Comparison of ENCODE assay signal across 18 cellular contexts in the genomic region with DNA sequence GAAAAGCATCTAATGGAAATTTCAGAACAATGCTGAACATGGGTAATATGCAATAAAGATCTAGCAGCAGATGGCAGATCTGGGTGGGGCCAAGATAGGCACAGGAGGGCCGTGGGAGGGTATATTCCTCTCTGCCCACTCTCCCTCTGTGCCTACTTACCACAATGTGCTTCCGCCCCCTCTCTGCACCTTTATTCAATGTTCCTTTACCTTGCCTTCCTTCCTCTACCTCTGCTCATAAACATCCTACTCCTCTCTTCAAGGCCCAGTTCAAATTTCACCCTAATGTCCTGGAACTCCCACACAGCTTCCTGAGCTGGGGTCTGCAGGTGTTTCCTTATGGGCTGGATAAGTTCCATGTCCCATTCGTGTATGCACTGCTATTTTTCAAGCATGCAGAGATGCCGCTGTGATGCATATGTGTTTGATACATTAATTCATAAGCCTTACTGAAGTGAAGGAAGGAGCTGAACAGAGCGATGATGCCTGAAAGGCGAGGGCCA.
DNase-seq lines count a peak whose midpoint lies in the region; FAIRE-seq and TF ChIP-seq lines count a peak whose summit lies in the region.
"Had no signal": no experiment of that assay in that cellular context is flagged by ENCODE, and none has a peak within 500 bp of the region (broad histone marks: within the 10 kb centered on the region; RNA-seq: fewer than 3 reads in every experiment).

No MANE protein-coding gene starts in this region.

- H4K12ac ChIP-seq in trophoblast cell (ENCODE audit: low read depth, low read length) = no peak overlapping the region

- H3K18ac ChIP-seq in trophoblast cell (ENCODE audit: low read length) = no peak overlapping the region

- TF ChIP-seq POLR2A in endothelial cell of umbilical vein (IDR thresholded peaks at IDR 0.05; ENCODE audit: low read depth, low read length) = no peak

- POLR2A ChIA-PET in CD8-positive, alpha-beta memory T cell (lab: Charles Lee) = no interaction called here
- POLR2A ChIA-PET in endothelial cell of umbilical vein (lab: Charles Lee) = no interaction called here

- TF ChIP-seq CTCF in endothelial cell of umbilical vein (IDR thresholded peaks at IDR 0.05; ENCODE audit: extremely low read depth in 1 of 2, insufficient read depth in 1 of 2, low read depth in 1 of 2, low read length in 2 of 2) (no peak), chondrocyte (IDR thresholded peaks at IDR 0.05) (no peak)

- H3K9ac ChIP-seq in endothelial cell of umbilical vein (replicated peaks; ENCODE audit: extremely low read depth, insufficient read depth, low read length) (no peak overlapping the region), trophoblast cell (ENCODE audit: low read length) (no peak overlapping the region)

- no peaks in the 10 kb centered on the region for H3K27me3 ChIP-seq in CD8-positive, alpha-beta memory T cell (ENCODE audit: insufficient read depth, low read length, poor library complexity, severe bottlenecking)
- H3K27me3 ChIP-seq in endothelial cell of umbilical vein (ENCODE audit: control insufficient read depth in 2 of 2, insufficient read depth in 2 of 2, low read length in 2 of 2) = no peaks in the 10 kb centered on the region
- H3K27me3 ChIP-seq in trophoblast cell (ENCODE audit: insufficient read depth, low read length) = no peaks in the 10 kb centered on the region

- H3K79me2 ChIP-seq in endothelial cell of umbilical vein (ENCODE audit: control insufficient read depth, insufficient read depth, low read length) (no peaks in the 10 kb centered on the region), trophoblast cell (ENCODE audit: control insufficient read depth, insufficient read depth, low read length, poor library complexity) (no peaks in the 10 kb centered on the region)

- intact Hi-C loops in endothelial cell of umbilical vein (cut with micrococcal nuclease) = no loop called here

- H3K27ac ChIP-seq in CD8-positive, alpha-beta memory T cell (ENCODE audit: low read depth, low read length) = no peak overlapping the region
- H3K27ac ChIP-seq in endothelial cell of umbilical vein (ENCODE audit: insufficient read depth, low read depth, low read length) (no peak overlapping the region), trophoblast cell (ENCODE audit: low read depth, low read length) (no peak overlapping the region)

- no TSS peak for BruUV-seq in endothelial cell of umbilical vein (replicated peaks; lab: Mats Ljungman, UMichigan)

- no peak overlapping the region for H3K4me3 ChIP-seq in CD8-positive, alpha-beta memory T cell (ENCODE audit: low read length)
- H3K4me3 ChIP-seq in endothelial cell of umbilical vein (replicated peaks in 1 of 3; ENCODE audit: insufficient read depth in 1 of 3, low read depth in 1 of 3, low read length in 3 of 3) (no peak overlapping the region), trophoblast cell (ENCODE audit: low read depth, low read length) (no peak overlapping the region)
- H3K4me3 ChIP-seq: GM12878 had no signal

- no peak overlapping the region for H3K4ac ChIP-seq in trophoblast cell (ENCODE audit: low read depth, low read length)

- no peak overlapping the region for H4K8ac ChIP-seq in trophoblast cell (ENCODE audit: low read depth, low read length)

- H4K91ac ChIP-seq in trophoblast cell (ENCODE audit: low read depth, low read length) = no peak overlapping the region

- H3K4me1 Mint-ChIP-seq in CD8-positive, alpha-beta memory T cell = peaks cover 0 to 7% (median 2%) of the 10 kb centered on the region in 3 donors
- peaks cover 3% of the 10 kb centered on the region for H3K4me1 Mint-ChIP-seq in chondrocyte (ENCODE audit: low read depth)

- no peak overlapping the region for H2BK5ac ChIP-seq in trophoblast cell (ENCODE audit: low read depth, low read length, poor library complexity)

- H2BK120ac ChIP-seq in trophoblast cell (ENCODE audit: insufficient read depth, low read length, poor library complexity) = no peak overlapping the region

- peaks cover 0 to 3% (median 0%) of the 10 kb centered on the region in 5 donors for H3K9me3 Mint-ChIP-seq in CD8-positive, alpha-beta memory T cell
- H3K9me3 Mint-ChIP-seq in chondrocyte (ENCODE audit: low read depth) = peaks cover 3% of the 10 kb centered on the region
- H3K9me3 Mint-ChIP-seq: CD8-positive, alpha-beta T cell had no signal

- H2AFZ ChIP-seq in endothelial cell of umbilical vein (ENCODE audit: low read depth, low read length) (no peak overlapping the region), trophoblast cell (ENCODE audit: insufficient read depth, low read length, poor library complexity) (no peak overlapping the region)

- CTCF ChIA-PET in CD8-positive, alpha-beta memory T cell (lab: Charles Lee) = interaction anchor here (2.0 kb wide), 1 partner anchor 15 kb away, joined by 10 read pairs; no protein-coding TSS in a partner anchor
- CTCF ChIA-PET in endothelial cell of umbilical vein (lab: Charles Lee) = no interaction called here

- peak; percentile 35 for DNase-seq in Ammon's horn (ENCODE audit: low spot score)
- DNase-seq in CD8-positive, alpha-beta memory T cell = no peak
- peak; percentile 37 for DNase-seq in endothelial cell of umbilical vein (ENCODE audit: low read depth, low spot score)
- no peak for DNase-seq in trophoblast cell
- no peak for DNase-seq in hypothalamus (lab: John Stamatoyannopoulos, UW)
- no peak for DNase-seq in chondrocyte (ENCODE audit: low spot score)
- no peak for DNase-seq in DMS53 treated with DMSO at 0.1 percent for 48 hours (lab: John Stamatoyannopoulos, UW; ENCODE audit: unreplicated experiment)
- DNase-seq: ACHN; Caco-2; CD8-positive, alpha-beta T cell; DMS79; HCEC 1CT had no signal

- no peaks in the 10 kb centered on the region for H3K27me3 Mint-ChIP-seq in CD8-positive, alpha-beta memory T cell
- H3K27me3 Mint-ChIP-seq in chondrocyte (ENCODE audit: low read depth) = no peaks in the 10 kb centered on the region
- H3K27me3 Mint-ChIP-seq: B cell had no signal

- no peaks in the 10 kb centered on the region for H3K9me1 ChIP-seq in endothelial cell of umbilical vein (replicated peaks; ENCODE audit: control insufficient read depth, extremely low read depth, insufficient read depth, low read length)

- dilution Hi-C loops in endothelial cell of umbilical vein (cut with MboI; ENCODE audit: extremely low pct_ligation_motif_present, low sequenced_read_pairs) = no loop called here

- no peaks in the 10 kb centered on the region for H4K20me1 ChIP-seq in endothelial cell of umbilical vein (replicated peaks; ENCODE audit: control insufficient read depth, extremely low read depth, insufficient read depth, low read length)

- no peak overlapping the region for H3K4me3 Mint-ChIP-seq in CD8-positive, alpha-beta memory T cell
- no peak overlapping the region for H3K4me3 Mint-ChIP-seq in chondrocyte (ENCODE audit: unreplicated experiment)
- H3K4me3 Mint-ChIP-seq: B cell; CD14-positive monocyte; CD8-positive, alpha-beta T cell had no signal

- H3K14ac ChIP-seq in trophoblast cell (ENCODE audit: low read length) = no peak overlapping the region

- WGBS in trophoblast cell (ENCODE audit: extremely low coverage, insufficient coverage, insufficient read length) = no CpG with 5 or more reads among the region's 6 CpGs

- no peaks in the 10 kb centered on the region for H3K9me3 ChIP-seq in CD8-positive, alpha-beta memory T cell (ENCODE audit: low read length)
- no peaks in the 10 kb centered on the region for H3K9me3 ChIP-seq in endothelial cell of umbilical vein (replicated peaks; ENCODE audit: control insufficient read depth, insufficient read depth, low read length)
- H3K9me3 ChIP-seq in trophoblast cell (ENCODE audit: insufficient read depth, low read depth, low read length) = peaks cover 2% of the 10 kb centered on the region
- H3K9me3 ChIP-seq: Caco-2 had no signal

- H2AK5ac ChIP-seq in trophoblast cell (ENCODE audit: low read length) = peak overlapping the region; percentile 27

- no peaks in the 10 kb centered on the region for H3K79me1 ChIP-seq in trophoblast cell (ENCODE audit: low read length)

- H3K23ac ChIP-seq in trophoblast cell (ENCODE audit: low read length) = no peak overlapping the region

- H3K4me1 ChIP-seq in CD8-positive, alpha-beta memory T cell (ENCODE audit: insufficient read depth, low read length) = no peaks in the 10 kb centered on the region
- H3K4me1 ChIP-seq in endothelial cell of umbilical vein (ENCODE audit: control insufficient read depth, extremely low read depth, insufficient read depth, low read length) = no peaks in the 10 kb centered on the region
- H3K4me1 ChIP-seq in trophoblast cell (ENCODE audit: control insufficient read depth in 1 of 2, insufficient read depth in 2 of 2, low read length in 2 of 2) = no peaks in the 10 kb centered on the region
- H3K4me1 ChIP-seq: Caco-2 had no signal

- H2BK12ac ChIP-seq in trophoblast cell (ENCODE audit: low read length) = peak overlapping the region; percentile 9

- H3K27ac Mint-ChIP-seq in CD8-positive, alpha-beta memory T cell = peak overlapping the region in 5 of 8 donors; percentile 4 to 78 (median 46)
- H3K27ac Mint-ChIP-seq in chondrocyte (ENCODE audit: unreplicated experiment) = no peak overlapping the region
- H3K27ac Mint-ChIP-seq: B cell had no signal

- H3K4me2 ChIP-seq in endothelial cell of umbilical vein (ENCODE audit: insufficient read depth, low read length) (no peak overlapping the region), trophoblast cell (ENCODE audit: low read length) (no peak overlapping the region)

- no peaks in the 10 kb centered on the region for H3K36me3 ChIP-seq in CD8-positive, alpha-beta memory T cell (ENCODE audit: insufficient read depth, low read length)
- H3K36me3 ChIP-seq in endothelial cell of umbilical vein (ENCODE audit: control insufficient read depth in 2 of 2, extremely low read depth in 1 of 2, insufficient read depth in 2 of 2, low read length in 2 of 2) (no peaks in the 10 kb centered on the region), trophoblast cell (ENCODE audit: control insufficient read depth in 1 of 2, insufficient read depth in 2 of 2, low read length in 2 of 2) (peaks cover 0 to 2% of the 10 kb centered on the region in 2 experiments)

- FAIRE-seq in endothelial cell of umbilical vein (lab: Jason Lieb, UNC) = no peak
- FAIRE-seq: GM12878, GM18507, HepG2, HTR-8/SVneo had no signal

- peaks cover 30 to 85% (median 44%) of the 10 kb centered on the region in 3 donors for H3K36me3 Mint-ChIP-seq in CD8-positive, alpha-beta memory T cell
- peaks cover 44% of the 10 kb centered on the region for H3K36me3 Mint-ChIP-seq in chondrocyte (ENCODE audit: low read depth)

TF ChIP-seq in endothelial cell of umbilical vein, 7 proteins besides CTCF, POLR2A, EP300 and RAD21:
- TF ChIP-seq POLR2AphosphoS5 (IDR thresholded peaks at IDR 0.05; ENCODE audit: insufficient read depth, low read depth, low read length) (no peak), JUN (IDR thresholded peaks at IDR 0.05; ENCODE audit: borderline replicate concordance, insufficient read depth, insufficient read length, low read depth) (no peak), MAX (IDR thresholded peaks at IDR 0.05; ENCODE audit: insufficient read depth, insufficient read length) (no peak)

Comparison
In these comparisons a context has a peak if more than half of its experiments do, and no peak if none do; other contexts are left out.
1. DNase-seq: peak in Ammon's horn (single experiment) and endothelial cell of umbilical vein (single experiment); none in CD8-positive, alpha-beta memory T cell (0 of 5), trophoblast cell (0 of 2), hypothalamus (0 of 51), chondrocyte (single experiment) and DMS53 treated with DMSO at 0.1 percent for 48 hours (single experiment).